ENCODE assay signal across 9 cellular contexts in the genomic region with DNA sequence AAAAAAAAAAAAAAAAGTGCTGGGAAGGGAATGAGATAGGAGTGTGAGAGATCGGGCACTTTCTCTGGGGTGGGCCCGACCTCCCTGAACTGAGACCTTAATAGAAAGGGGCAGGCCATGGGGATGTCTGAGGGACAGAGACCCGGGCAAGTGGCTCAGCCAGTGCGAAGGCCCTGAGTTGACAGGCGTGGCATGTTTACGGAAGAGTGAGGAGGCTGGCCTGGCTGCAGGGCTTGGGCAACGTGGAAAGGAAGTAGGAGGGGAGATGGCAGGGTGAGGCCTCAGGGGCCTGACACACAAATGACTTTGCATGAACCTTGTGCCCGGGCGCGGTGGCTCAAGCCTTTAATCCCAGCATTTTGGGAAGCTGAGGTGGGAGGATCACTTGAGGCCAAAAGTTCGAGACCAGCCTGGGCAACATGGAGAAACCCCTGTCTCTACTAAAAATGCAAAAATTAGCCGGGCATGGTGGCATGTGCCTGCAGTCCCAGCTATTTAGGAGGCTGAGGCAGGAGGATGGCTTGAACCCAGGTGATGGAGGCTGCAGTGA. TPM values are rescaled to one million over a fixed set of nuclear protein-coding genes. Genes with fewer than 3 reads are reported as not detected.
A peak's percentile ranks its signal among the peaks of the same experiment; 100 is the strongest.
DNase-seq lines count a peak whose midpoint lies in the region; ATAC-seq and TF ChIP-seq lines count a peak whose summit lies in the region.
"Had no signal": no experiment of that assay in that cellular context is flagged by ENCODE, and none has a peak within 500 bp of the region (broad histone marks: within the 10 kb centered on the region; RNA-seq: fewer than 3 reads in every experiment).

No MANE protein-coding gene starts in this region.

- intact Hi-C loops in Right ventricle myocardium superior (cut with DNase I) (loop anchor here (5.0 kb wide), 1 partner anchor 63 kb away; no protein-coding TSS in a partner anchor), psoas muscle (cut with DNase I) (no loop called here)

- POLR2A ChIA-PET in HEK293 (lab: Yijun Ruan, JAX): no interaction called here
- POLR2A ChIA-PET in RWPE1 (lab: Yijun Ruan, JAX; ENCODE audit: low non-redundant PET): no interaction called here

- peak; percentile 75 for ATAC-seq in Right ventricle myocardium superior (ENCODE audit: poor library complexity)
- no peak for ATAC-seq in psoas muscle

- 62 to 66% (median 66%) methylated on average over 11 to 12 of the region's 12 CpGs for WGBS in psoas muscle, 3 donors

- H3K4me3 ChIP-seq in HEK293 (ENCODE audit: low read depth, low read length): no peak overlapping the region
- no peak overlapping the region for H3K4me3 ChIP-seq in psoas muscle
- no peak overlapping the region for H3K4me3 ChIP-seq in effector memory CD4-positive, alpha-beta T cell (ENCODE audit: insufficient read depth, low read depth, low read length, poor library complexity, severe bottlenecking)

- H3K27me3 ChIP-seq in psoas muscle (ENCODE audit: insufficient read depth in 3 of 3, low read length in 2 of 3): peaks cover 0 to 16% (median 3%) of the 10 kb centered on the region in 3 donors
- H3K27me3 ChIP-seq in effector memory CD4-positive, alpha-beta T cell (replicated peaks; ENCODE audit: control insufficient read depth, insufficient read depth, low read length, poor library complexity, severe bottlenecking): no peaks in the 10 kb centered on the region

- CTCF ChIA-PET in HEK293 (lab: Yijun Ruan, JAX) (interaction anchor here (0.5 to 3.6 kb wide), 6 partner anchors 10 to 513 kb away, joined by 3 to 46 read pairs (median 6); no protein-coding TSS in a partner anchor), RWPE1 (lab: Yijun Ruan, JAX) (no interaction called here)

- DNase-seq in RWPE1 (ENCODE audit: low spot score) (no peak), Right ventricle myocardium superior (peak; percentile 83), psoas muscle (peak; percentile 37 to 74), AG20443 (ENCODE audit: low spot score) (no peak), kidney glomerular epithelial cell (lab: John Stamatoyannopoulos, UW) (no peak)
- DNase-seq in effector memory CD4-positive, alpha-beta T cell: no peak
- DNase-seq in stimulated activated CD4-positive, alpha-beta T cell treated with anti-CD3 and anti-CD28 coated beads, Interleukin-15, amount 100 ng/mL, for 24 hours: no peak
- DNase-seq: NCI-H2227 treated with DMSO at 0.1 percent for 48 hours had no signal

- no peaks in the 10 kb centered on the region for H3K9me3 ChIP-seq in HEK293 (ENCODE audit: control insufficient read depth, insufficient read depth, low read depth, low read length)
- no peaks in the 10 kb centered on the region for H3K9me3 ChIP-seq in psoas muscle
- no peaks in the 10 kb centered on the region for H3K9me3 ChIP-seq in effector memory CD4-positive, alpha-beta T cell (ENCODE audit: control insufficient read depth, low read length)

- H3K27ac ChIP-seq in HEK293 (ENCODE audit: extremely low read depth, low read depth, low read length) (no peak overlapping the region), RWPE1 (peak overlapping the region; percentile 71), psoas muscle (no peak overlapping the region)
- no peak overlapping the region for H3K27ac ChIP-seq in effector memory CD4-positive, alpha-beta T cell (ENCODE audit: insufficient read depth, low read length, poor library complexity, severe bottlenecking)

- H3K4me1 ChIP-seq in HEK293 (ENCODE audit: control insufficient read depth, insufficient read depth, low read length) (no peaks in the 10 kb centered on the region), psoas muscle (no peaks in the 10 kb centered on the region)
- H3K4me1 ChIP-seq in effector memory CD4-positive, alpha-beta T cell (ENCODE audit: control insufficient read depth, insufficient read depth, low read length, poor library complexity, severe bottlenecking): no peaks in the 10 kb centered on the region

- H3K36me3 ChIP-seq in HEK293 (ENCODE audit: control insufficient read depth in 2 of 2, insufficient read depth in 1 of 2, low read length in 2 of 2) (no peaks in the 10 kb centered on the region), psoas muscle (ENCODE audit: insufficient read depth in 1 of 2, low read depth in 1 of 2) (no peaks in the 10 kb centered on the region)
- H3K36me3 ChIP-seq in effector memory CD4-positive, alpha-beta T cell (ENCODE audit: control insufficient read depth, insufficient read depth, low read length): peaks cover 50% of the 10 kb centered on the region

- TF ChIP-seq CTCF in HEK293 (tag by site-specific recombination; IDR thresholded peaks at IDR 0.05): no peak
- TF ChIP-seq CTCF in RWPE1 (conservative IDR thresholded peaks at IDR 0.05; ENCODE audit: low read depth): no peak
- TF ChIP-seq CTCF in psoas muscle (IDR thresholded peaks at IDR 0.05): no peak

TF ChIP-seq in HEK293, 187 proteins besides CTCF, POLR2A, EP300 and RAD21:
- TF ChIP-seq ZNF37A (tag by site-specific recombination; IDR thresholded peaks at IDR 0.05): no peak
- TF ChIP-seq ZNF677 (tag by site-specific recombination; IDR thresholded peaks at IDR 0.05): no peak
- no peak for TF ChIP-seq ZNF596 (tag by site-specific recombination; IDR thresholded peaks at IDR 0.05)
- no peak for TF ChIP-seq ZNF133 (tag by site-specific recombination; IDR thresholded peaks at IDR 0.05)
- TF ChIP-seq GLI4 (tag by site-specific recombination; IDR thresholded peaks at IDR 0.05): no peak
- no peak for TF ChIP-seq SP7 (tag by site-specific recombination; IDR thresholded peaks at IDR 0.05)
- TF ChIP-seq, protein P1, sequence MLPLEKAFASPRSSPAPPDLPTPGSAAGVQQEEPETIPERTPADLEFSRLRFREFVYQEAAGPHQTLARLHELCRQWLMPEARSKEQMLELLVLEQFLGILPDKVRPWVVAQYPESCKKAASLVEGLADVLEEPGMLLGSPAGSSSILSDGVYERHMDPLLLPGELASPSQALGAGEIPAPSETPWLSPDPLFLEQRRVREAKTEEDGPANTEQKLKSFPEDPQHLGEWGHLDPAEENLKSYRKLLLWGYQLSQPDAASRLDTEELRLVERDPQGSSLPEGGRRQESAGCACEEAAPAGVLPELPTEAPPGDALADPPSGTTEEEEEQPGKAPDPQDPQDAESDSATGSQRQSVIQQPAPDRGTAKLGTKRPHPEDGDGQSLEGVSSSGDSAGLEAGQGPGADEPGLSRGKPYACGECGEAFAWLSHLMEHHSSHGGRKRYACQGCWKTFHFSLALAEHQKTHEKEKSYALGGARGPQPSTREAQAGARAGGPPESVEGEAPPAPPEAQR (tag by site-specific recombination; IDR thresholded peaks at IDR 0.05): no peak
- 0 out of 2 replicates have a peak, but pooled peaks have one; percentile 15 for TF ChIP-seq KLF1 (tag by site-specific recombination; IDR thresholded peaks at IDR 0.05)
- TF ChIP-seq ZNF239 (tag by site-specific recombination; IDR thresholded peaks at IDR 0.05): no peak
- TF ChIP-seq SP2 (tag by site-specific recombination; IDR thresholded peaks at IDR 0.05): 0 out of 2 replicates have a peak, but pooled peaks have one; percentile 9
- no peak for TF ChIP-seq ZEB2 (tag by site-specific recombination; IDR thresholded peaks at IDR 0.05)

RNA-seq across cellular contexts. Expression of a gene that starts 13.9 kb away (rescaled TPM):
- total RNA-seq in Right ventricle myocardium superior: 0.75 TPM
- under 1 TPM; 0.15 to 0.68 (median 0.58) TPM for total RNA-seq in psoas muscle
- polyA plus RNA-seq in psoas muscle: under 1 TPM in 2 of 3 donors, not detected in 1; 0.10 to 0.22 TPM

RNA-seq across cellular contexts. Expression of a gene that starts 29.8 kb away (rescaled TPM):
- total RNA-seq in Right ventricle myocardium superior (not detected), psoas muscle (under 1 TPM in 1 of 4 donors, not detected in 3; 0.38 TPM)
- under 1 TPM in 2 of 3 donors, not detected in 1; 0.03 to 0.08 TPM for polyA plus RNA-seq in psoas muscle

RNA-seq across cellular contexts. Expression of a gene that starts 45.9 kb away (rescaled TPM):
- total RNA-seq in Right ventricle myocardium superior: 25.1 TPM
- total RNA-seq in psoas muscle: 10 to 100 TPM; 42.4 to 60.6 (median 49.1) TPM
- polyA plus RNA-seq in psoas muscle: 10 to 100 TPM; 19.1 to 37.0 (median 24.3) TPM

RNA-seq across cellular contexts. Expression of a gene that starts 56.2 kb away (rescaled TPM):
- total RNA-seq in Right ventricle myocardium superior: not detected
- total RNA-seq in psoas muscle: not detected
- not detected for polyA plus RNA-seq in psoas muscle

Comparison
In these comparisons a context has a peak if more than half of its experiments do, and no peak if none do; other contexts are left out.
1. DNase-seq: peak in Right ventricle myocardium superior (single experiment) and psoas muscle (2 of 2); none in RWPE1 (single experiment), AG20443 (single experiment), effector memory CD4-positive, alpha-beta T cell (0 of 3), kidney glomerular epithelial cell (single experiment) and stimulated activated CD4-positive, alpha-beta T cell treated with anti-CD3 and anti-CD28 coated beads, Interleukin-15, amount 100 ng/mL, for 24 hours (single experiment).